1 cellular context compared by ENCODE assay signal in genomic region chr1:3624194-3625136, GRCh38.
A peak's percentile ranks its signal among the peaks of the same experiment; 100 is the strongest.
TF ChIP-seq lines count a peak whose summit lies in the region.

TPRG1L (plus strand) TSS chr1:3625015; CDS start chr1:3625073, 58 bp downstream.

TF ChIP-seq in HepG2, 621 proteins besides CTCF, POLR2A, EP300 and RAD21 (continued from another document and continues in another):
- TF ChIP-seq, protein P1, sequence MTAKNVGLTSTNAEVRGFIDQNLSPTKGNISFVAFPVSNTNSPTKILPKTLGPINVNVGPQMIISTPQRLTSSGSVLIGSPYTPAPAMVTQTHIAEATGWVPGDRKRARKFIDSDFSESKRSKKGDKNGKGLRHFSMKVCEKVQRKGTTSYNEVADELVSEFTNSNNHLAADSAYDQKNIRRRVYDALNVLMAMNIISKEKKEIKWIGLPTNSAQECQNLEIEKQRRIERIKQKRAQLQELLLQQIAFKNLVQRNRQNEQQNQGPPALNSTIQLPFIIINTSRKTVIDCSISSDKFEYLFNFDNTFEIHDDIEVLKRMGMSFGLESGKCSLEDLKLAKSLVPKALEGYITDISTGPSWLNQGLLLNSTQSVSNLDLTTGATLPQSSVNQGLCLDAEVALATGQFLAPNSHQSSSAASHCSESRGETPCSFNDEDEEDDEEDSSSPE (CRISPR knock-in tag; IDR thresholded peaks at IDR 0.05): no peak
- TF ChIP-seq ZNF558 (CRISPR knock-in tag; IDR thresholded peaks at IDR 0.05; ENCODE audit: borderline replicate concordance) (no peak), MED8 (CRISPR knock-in tag; IDR thresholded peaks at IDR 0.05; ENCODE audit: insufficient replicate concordance) (no peak), ZNF564 (CRISPR knock-in tag; IDR thresholded peaks at IDR 0.05) (0 out of 2 replicates have a peak, but pooled peaks have one; percentile 0), ZFY (CRISPR knock-in tag; IDR thresholded peaks at IDR 0.05) (peak; percentile 68), ZNF720 (CRISPR knock-in tag; IDR thresholded peaks at IDR 0.05) (no peak), MXI1 (IDR thresholded peaks at IDR 0.05; ENCODE audit: borderline replicate concordance, low read depth, low read length) (peak; percentile 75; the same call in 1 of the 3 replicates), FOSL1 (CRISPR knock-in tag; IDR thresholded peaks at IDR 0.05; ENCODE audit: borderline replicate concordance) (no peak), ZNF33A (CRISPR knock-in tag; IDR thresholded peaks at IDR 0.05; ENCODE audit: borderline replicate concordance) (no peak), SP1 (IDR thresholded peaks at IDR 0.05) (peak; percentile 72; the same call in 1 of the 2 replicates), SP1 (CRISPR knock-in tag; IDR thresholded peaks at IDR 0.05) (peak; percentile 92), HMGA1 (CRISPR knock-in tag; conservative IDR thresholded peaks at IDR 0.05) (no peak), HES4 (CRISPR knock-in tag; IDR thresholded peaks at IDR 0.05; ENCODE audit: borderline replicate concordance) (peak; percentile 48; the same call in 1 of the 2 replicates), ZNF3 (CRISPR knock-in tag; IDR thresholded peaks at IDR 0.05) (no peak), ZNF343 (CRISPR knock-in tag; IDR thresholded peaks at IDR 0.05) (no peak), FOXO1 (CRISPR knock-in tag; IDR thresholded peaks at IDR 0.05) (peak; percentile 67; the same call in 1 of the 2 replicates), THYN1 (CRISPR knock-in tag; IDR thresholded peaks at IDR 0.05; ENCODE audit: borderline replicate concordance, low read depth) (no peak), SALL2 (CRISPR knock-in tag; IDR thresholded peaks at IDR 0.05) (peak; percentile 88), MEF2D (CRISPR knock-in tag; IDR thresholded peaks at IDR 0.05) (0 out of 2 replicates have a peak, but pooled peaks have one; percentile 70), ISL2 (CRISPR knock-in tag; IDR thresholded peaks at IDR 0.05) (0 out of 2 replicates have a peak, but pooled peaks have one; percentile 26), ONECUT2 (CRISPR knock-in tag; IDR thresholded peaks at IDR 0.05) (no peak), TFAP4 (IDR thresholded peaks at IDR 0.05; ENCODE audit: borderline replicate concordance, low read depth) (no peak), ZNF331 (CRISPR knock-in tag; IDR thresholded peaks at IDR 0.05) (no peak), ARNT (IDR thresholded peaks at IDR 0.05) (no peak), TBX2 (CRISPR knock-in tag; IDR thresholded peaks at IDR 0.05; ENCODE audit: borderline replicate concordance) (peak; percentile 36; the same call in 1 of the 2 replicates), KDM4B (CRISPR knock-in tag; IDR thresholded peaks at IDR 0.05) (no peak), HNRNPUL1 (IDR thresholded peaks at IDR 0.05; ENCODE audit: low read depth, low read length) (no peak), PAWR (CRISPR knock-in tag; IDR thresholded peaks at IDR 0.05; ENCODE audit: borderline replicate concordance) (no peak), ZNF234 (CRISPR knock-in tag; conservative IDR thresholded peaks at IDR 0.05) (no peak), ARNTL (CRISPR knock-in tag; IDR thresholded peaks at IDR 0.05) (no peak), ZNF709 (CRISPR knock-in tag; IDR thresholded peaks at IDR 0.05) (no peak), FOXO4 (CRISPR knock-in tag; conservative IDR thresholded peaks at IDR 0.05) (no peak), AGO1 (IDR thresholded peaks at IDR 0.05; ENCODE audit: low read depth, low read length, poor library complexity, severe bottlenecking) (no peak), ZNF549 (CRISPR knock-in tag; IDR thresholded peaks at IDR 0.05) (no peak), ZSCAN21 (CRISPR knock-in tag; IDR thresholded peaks at IDR 0.05; ENCODE audit: borderline replicate concordance) (no peak; the same call in 1 of the 2 replicates), CEBPB (IDR thresholded peaks at IDR 0.05; ENCODE audit: borderline replicate concordance, low read depth, low read length) (no peak), ZNF850 (CRISPR knock-in tag; conservative IDR thresholded peaks at IDR 0.05) (no peak), ATF7 (IDR thresholded peaks at IDR 0.05) (no peak), ATF7 (CRISPR knock-in tag; IDR thresholded peaks at IDR 0.05) (no peak), E2F1 (CRISPR knock-in tag; IDR thresholded peaks at IDR 0.05) (no peak), XRCC5 (optimal IDR thresholded peaks at IDR 0.05; ENCODE audit: low read length) (peak; percentile 57), HNRNPL (IDR thresholded peaks at IDR 0.05; ENCODE audit: low read depth, low read length) (no peak), NR2C2 (CRISPR knock-in tag; IDR thresholded peaks at IDR 0.05; ENCODE audit: borderline replicate concordance) (peak; percentile 54), BORCS8-MEF2B (CRISPR knock-in tag; IDR thresholded peaks at IDR 0.05) (peak; percentile 10; the same call in 1 of the 2 replicates), RBAK (CRISPR knock-in tag; IDR thresholded peaks at IDR 0.05) (no peak), ZBTB38 (CRISPR knock-in tag; IDR thresholded peaks at IDR 0.05) (no peak), HOXA9 (CRISPR knock-in tag; IDR thresholded peaks at IDR 0.05; ENCODE audit: borderline replicate concordance) (no peak), ZNF672 (CRISPR knock-in tag; IDR thresholded peaks at IDR 0.05) (no peak)
- TF ChIP-seq, protein P2, sequence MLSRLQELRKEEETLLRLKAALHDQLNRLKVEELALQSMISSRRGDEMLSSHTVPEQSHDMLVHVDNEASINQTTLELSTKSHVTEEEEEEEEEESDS (CRISPR knock-in tag; IDR thresholded peaks at IDR 0.05; ENCODE audit: borderline replicate concordance): no peak
- TF ChIP-seq, protein P3, sequence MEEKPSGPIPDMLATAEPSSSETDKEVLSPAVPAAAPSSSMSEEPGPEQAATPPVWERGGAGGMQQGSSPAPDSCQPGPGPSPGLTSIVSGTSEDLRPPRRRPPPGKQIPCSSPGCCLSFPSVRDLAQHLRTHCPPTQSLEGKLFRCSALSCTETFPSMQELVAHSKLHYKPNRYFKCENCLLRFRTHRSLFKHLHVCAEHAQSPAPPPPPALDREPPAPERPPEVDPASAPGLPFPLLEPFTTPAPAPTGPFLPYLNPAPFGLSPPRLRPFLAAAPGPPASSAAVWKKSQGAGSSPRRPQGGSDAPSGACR (CRISPR knock-in tag; IDR thresholded peaks at IDR 0.05): no peak
- TF ChIP-seq, protein P4, sequence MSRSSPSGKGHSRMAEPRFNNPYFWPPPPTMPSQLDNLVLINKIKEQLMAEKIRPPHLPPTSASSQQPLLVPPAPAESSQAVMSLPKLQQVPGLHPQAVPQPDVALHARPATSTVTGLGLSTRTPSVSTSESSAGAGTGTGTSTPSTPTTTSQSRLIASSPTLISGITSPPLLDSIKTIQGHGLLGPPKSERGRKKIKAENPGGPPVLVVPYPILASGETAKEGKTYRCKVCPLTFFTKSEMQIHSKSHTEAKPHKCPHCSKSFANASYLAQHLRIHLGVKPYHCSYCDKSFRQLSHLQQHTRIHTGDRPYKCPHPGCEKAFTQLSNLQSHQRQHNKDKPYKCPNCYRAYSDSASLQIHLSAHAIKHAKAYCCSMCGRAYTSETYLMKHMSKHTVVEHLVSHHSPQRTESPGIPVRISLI (CRISPR knock-in tag; IDR thresholded peaks at IDR 0.05; ENCODE audit: borderline replicate concordance): no peak
- TF ChIP-seq, protein P5, sequence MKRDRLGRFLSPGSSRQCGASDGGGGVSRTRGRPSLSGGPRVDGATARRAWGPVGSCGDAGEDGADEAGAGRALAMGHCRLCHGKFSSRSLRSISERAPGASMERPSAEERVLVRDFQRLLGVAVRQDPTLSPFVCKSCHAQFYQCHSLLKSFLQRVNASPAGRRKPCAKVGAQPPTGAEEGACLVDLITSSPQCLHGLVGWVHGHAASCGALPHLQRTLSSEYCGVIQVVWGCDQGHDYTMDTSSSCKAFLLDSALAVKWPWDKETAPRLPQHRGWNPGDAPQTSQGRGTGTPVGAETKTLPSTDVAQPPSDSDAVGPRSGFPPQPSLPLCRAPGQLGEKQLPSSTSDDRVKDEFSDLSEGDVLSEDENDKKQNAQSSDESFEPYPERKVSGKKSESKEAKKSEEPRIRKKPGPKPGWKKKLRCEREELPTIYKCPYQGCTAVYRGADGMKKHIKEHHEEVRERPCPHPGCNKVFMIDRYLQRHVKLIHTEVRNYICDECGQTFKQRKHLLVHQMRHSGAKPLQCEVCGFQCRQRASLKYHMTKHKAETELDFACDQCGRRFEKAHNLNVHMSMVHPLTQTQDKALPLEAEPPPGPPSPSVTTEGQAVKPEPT (CRISPR knock-in tag; IDR thresholded peaks at IDR 0.05; ENCODE audit: low read depth): no peak
- TF ChIP-seq, protein P6, sequence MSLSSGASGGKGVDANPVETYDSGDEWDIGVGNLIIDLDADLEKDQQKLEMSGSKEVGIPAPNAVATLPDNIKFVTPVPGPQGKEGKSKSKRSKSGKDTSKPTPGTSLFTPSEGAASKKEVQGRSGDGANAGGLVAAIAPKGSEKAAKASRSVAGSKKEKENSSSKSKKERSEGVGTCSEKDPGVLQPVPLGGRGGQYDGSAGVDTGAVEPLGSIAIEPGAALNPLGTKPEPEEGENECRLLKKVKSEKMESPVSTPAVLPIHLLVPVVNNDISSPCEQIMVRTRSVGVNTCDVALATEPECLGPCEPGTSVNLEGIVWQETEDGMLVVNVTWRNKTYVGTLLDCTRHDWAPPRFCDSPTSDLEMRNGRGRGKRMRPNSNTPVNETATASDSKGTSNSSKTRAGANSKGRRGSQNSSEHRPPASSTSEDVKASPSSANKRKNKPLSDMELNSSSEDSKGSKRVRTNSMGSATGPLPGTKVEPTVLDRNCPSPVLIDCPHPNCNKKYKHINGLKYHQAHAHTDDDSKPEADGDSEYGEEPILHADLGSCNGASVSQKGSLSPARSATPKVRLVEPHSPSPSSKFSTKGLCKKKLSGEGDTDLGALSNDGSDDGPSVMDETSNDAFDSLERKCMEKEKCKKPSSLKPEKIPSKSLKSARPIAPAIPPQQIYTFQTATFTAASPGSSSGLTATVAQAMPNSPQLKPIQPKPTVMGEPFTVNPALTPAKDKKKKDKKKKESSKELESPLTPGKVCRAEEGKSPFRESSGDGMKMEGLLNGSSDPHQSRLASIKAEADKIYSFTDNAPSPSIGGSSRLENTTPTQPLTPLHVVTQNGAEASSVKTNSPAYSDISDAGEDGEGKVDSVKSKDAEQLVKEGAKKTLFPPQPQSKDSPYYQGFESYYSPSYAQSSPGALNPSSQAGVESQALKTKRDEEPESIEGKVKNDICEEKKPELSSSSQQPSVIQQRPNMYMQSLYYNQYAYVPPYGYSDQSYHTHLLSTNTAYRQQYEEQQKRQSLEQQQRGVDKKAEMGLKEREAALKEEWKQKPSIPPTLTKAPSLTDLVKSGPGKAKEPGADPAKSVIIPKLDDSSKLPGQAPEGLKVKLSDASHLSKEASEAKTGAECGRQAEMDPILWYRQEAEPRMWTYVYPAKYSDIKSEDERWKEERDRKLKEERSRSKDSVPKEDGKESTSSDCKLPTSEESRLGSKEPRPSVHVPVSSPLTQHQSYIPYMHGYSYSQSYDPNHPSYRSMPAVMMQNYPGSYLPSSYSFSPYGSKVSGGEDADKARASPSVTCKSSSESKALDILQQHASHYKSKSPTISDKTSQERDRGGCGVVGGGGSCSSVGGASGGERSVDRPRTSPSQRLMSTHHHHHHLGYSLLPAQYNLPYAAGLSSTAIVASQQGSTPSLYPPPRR (CRISPR knock-in tag; IDR thresholded peaks at IDR 0.05; ENCODE audit: borderline replicate concordance): no peak
- TF ChIP-seq, protein P7, sequence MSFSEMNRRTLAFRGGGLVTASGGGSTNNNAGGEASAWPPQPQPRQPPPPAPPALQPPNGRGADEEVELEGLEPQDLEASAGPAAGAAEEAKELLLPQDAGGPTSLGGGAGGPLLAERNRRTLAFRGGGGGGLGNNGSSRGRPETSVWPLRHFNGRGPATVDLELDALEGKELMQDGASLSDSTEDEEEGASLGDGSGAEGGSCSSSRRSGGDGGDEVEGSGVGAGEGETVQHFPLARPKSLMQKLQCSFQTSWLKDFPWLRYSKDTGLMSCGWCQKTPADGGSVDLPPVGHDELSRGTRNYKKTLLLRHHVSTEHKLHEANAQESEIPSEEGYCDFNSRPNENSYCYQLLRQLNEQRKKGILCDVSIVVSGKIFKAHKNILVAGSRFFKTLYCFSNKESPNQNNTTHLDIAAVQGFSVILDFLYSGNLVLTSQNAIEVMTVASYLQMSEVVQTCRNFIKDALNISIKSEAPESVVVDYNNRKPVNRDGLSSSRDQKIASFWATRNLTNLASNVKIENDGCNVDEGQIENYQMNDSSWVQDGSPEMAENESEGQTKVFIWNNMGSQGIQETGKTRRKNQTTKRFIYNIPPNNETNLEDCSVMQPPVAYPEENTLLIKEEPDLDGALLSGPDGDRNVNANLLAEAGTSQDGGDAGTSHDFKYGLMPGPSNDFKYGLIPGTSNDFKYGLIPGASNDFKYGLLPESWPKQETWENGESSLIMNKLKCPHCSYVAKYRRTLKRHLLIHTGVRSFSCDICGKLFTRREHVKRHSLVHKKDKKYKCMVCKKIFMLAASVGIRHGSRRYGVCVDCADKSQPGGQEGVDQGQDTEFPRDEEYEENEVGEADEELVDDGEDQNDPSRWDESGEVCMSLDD (CRISPR knock-in tag; IDR thresholded peaks at IDR 0.05; ENCODE audit: borderline replicate concordance): no peak; the same call in 1 of the 2 replicates
